ENCODE assay signal across 9 cellular contexts in genomic region chr12:2692156-2692555, GRCh38.
DNase-seq lines count a peak whose midpoint lies in the region; ATAC-seq, FAIRE-seq and TF ChIP-seq lines count a peak whose summit lies in the region.
"Had no signal": no experiment of that assay in that cellular context is flagged by ENCODE, and none has a peak within 500 bp of the region (broad histone marks: within the 10 kb centered on the region; RNA-seq: fewer than 3 reads in every experiment).

No MANE protein-coding gene starts in this region.

- H3K4me1 ChIP-seq in keratinocyte (ENCODE audit: control insufficient read depth, extremely low read depth, insufficient read depth, low read length) (no peaks in the 10 kb centered on the region), upper lobe of left lung (peaks cover 0 to 15% (median 7%) of the 10 kb centered on the region in 4 donors)

- H3K4me3 ChIP-seq in keratinocyte (ENCODE audit: control insufficient read depth in 2 of 3, extremely low read depth in 1 of 3, insufficient read depth in 2 of 3, low read depth in 1 of 3, low read length in 3 of 3) (peak overlapping the region in 1 of 3 experiments; percentile 19), upper lobe of left lung (peak overlapping the region in 3 of 4 donors; percentile 34 to 53 (median 48)), coronary artery (no peak overlapping the region)

- no peaks in the 10 kb centered on the region for H3K9me1 ChIP-seq in keratinocyte (ENCODE audit: control insufficient read depth, extremely low read depth, insufficient read depth, low read length)

- TF ChIP-seq CTCF in VCaP (conservative IDR thresholded peaks at IDR 0.05): no peak
- no peak for TF ChIP-seq CTCF in keratinocyte (optimal IDR thresholded peaks at IDR 0.05 in 1 of 3, IDR thresholded peaks at IDR 0.05 in 1 of 3, conservative IDR thresholded peaks at IDR 0.05 in 1 of 3; ENCODE audit: extremely low read depth in 1 of 3, insufficient read depth in 2 of 3, low read length in 3 of 3)
- no peak for TF ChIP-seq CTCF in upper lobe of left lung (IDR thresholded peaks at IDR 0.05)
- TF ChIP-seq CTCF in coronary artery (IDR thresholded peaks at IDR 0.05): no peak

- H3K4me2 ChIP-seq in keratinocyte (ENCODE audit: control insufficient read depth, extremely low read depth, insufficient read depth, low read depth, low read length): peak overlapping the region; percentile 70

- H3K9ac ChIP-seq in keratinocyte (ENCODE audit: control insufficient read depth, extremely low read depth, insufficient read depth, low read length): no peak overlapping the region

- H3K36me3 ChIP-seq in keratinocyte (ENCODE audit: control insufficient read depth in 2 of 2, extremely low read depth in 1 of 2, insufficient read depth in 2 of 2, low read length in 2 of 2) (no peaks in the 10 kb centered on the region), upper lobe of left lung (no peaks in the 10 kb centered on the region)

- ATAC-seq in upper lobe of left lung (ENCODE audit: low FRiP score in 2 of 2): no peak
- ATAC-seq in left cardiac atrium: no peak

- intact Hi-C loops in left cardiac atrium (cut with DNase I): no loop called here

- peak; percentile 7 for DNase-seq in activated gamma-delta T cell treated with anti-CD3 and anti-CD28 coated beads, Interleukin-2, amount 50 U/mL, for 16 hours (ENCODE audit: low read depth)
- DNase-seq in activated gamma-delta T cell (lab: John Stamatoyannopoulos, UW): no peak
- no peak for DNase-seq in keratinocyte (ENCODE audit: low read depth, low spot score)
- DNase-seq in upper lobe of left lung: no peak
- no peak for DNase-seq in coronary artery (ENCODE audit: low spot score)
- no peak for DNase-seq in SK-N-DZ (ENCODE audit: low spot score)
- DNase-seq in left cardiac atrium: no peak
- DNase-seq: SIG-M5 had no signal

- FAIRE-seq in keratinocyte (lab: Jason Lieb, UNC): no peak

- no peak for TF ChIP-seq EP300 in upper lobe of left lung (IDR thresholded peaks at IDR 0.05)

- H4K20me1 ChIP-seq in keratinocyte (ENCODE audit: control insufficient read depth, extremely low read depth, insufficient read depth, low read length): no peaks in the 10 kb centered on the region

- H3K79me2 ChIP-seq in keratinocyte (ENCODE audit: control insufficient read depth, insufficient read depth, low read length): no peaks in the 10 kb centered on the region

- peaks cover 36% of the 10 kb centered on the region for H3K27me3 ChIP-seq in keratinocyte (ENCODE audit: control insufficient read depth, extremely low read depth, insufficient read depth, low read length)
- H3K27me3 ChIP-seq in upper lobe of left lung: no peaks in the 10 kb centered on the region

- H2AFZ ChIP-seq in keratinocyte (ENCODE audit: control insufficient read depth, low read length): no peak overlapping the region

- TF ChIP-seq POLR2A in upper lobe of left lung (IDR thresholded peaks at IDR 0.05): no peak

- H3K27ac ChIP-seq in VCaP (peak overlapping the region; percentile 79; the same call in 1 of the 2 replicates), keratinocyte (ENCODE audit: control insufficient read depth, insufficient read depth, low read length) (no peak overlapping the region), upper lobe of left lung (no peak overlapping the region), coronary artery (no peak overlapping the region)

- dilution Hi-C loops in keratinocyte (cut with MboI; ENCODE audit: extremely low pct_ligation_motif_present, low sequenced_read_pairs): no loop called here

- WGBS in upper lobe of left lung, 2 donors: 50 to 64% methylated on average over 12 of the region's 12 CpGs

- H3K9me3 ChIP-seq in keratinocyte (ENCODE audit: control insufficient read depth, low read depth, low read length): no peaks in the 10 kb centered on the region
- no peaks in the 10 kb centered on the region for H3K9me3 ChIP-seq in upper lobe of left lung
